In genomic region chr5:90557871-90558270, GRCh38 we compare ENCODE assay signal across 10 cellular contexts. TPM values are rescaled to one million over a fixed set of nuclear protein-coding genes. Genes with fewer than 3 reads are reported as not detected.
DNase-seq lines count a peak whose midpoint lies in the region; ATAC-seq and TF ChIP-seq lines count a peak whose summit lies in the region.
"Had no signal": no experiment of that assay in that cellular context is flagged by ENCODE, and none has a peak within 500 bp of the region (broad histone marks: within the 10 kb centered on the region; RNA-seq: fewer than 3 reads in every experiment).

No MANE protein-coding gene starts in this region.

- H3K27ac Mint-ChIP-seq in MCF 10A (ENCODE audit: low read depth, unreplicated experiment) = no peak overlapping the region
- no peak overlapping the region for H3K27ac Mint-ChIP-seq in naive thymus-derived CD4-positive, alpha-beta T cell

- CTCF ChIA-PET in MCF 10A (lab: Yijun Ruan, JAX) = no interaction called here
- CTCF ChIA-PET in naive thymus-derived CD4-positive, alpha-beta T cell (lab: Charles Lee) = no interaction called here

- BruUV-seq in MCF 10A (replicated peaks; lab: Mats Ljungman, UMichigan) = no TSS peak

- H3K36me3 Mint-ChIP-seq in MCF 10A (ENCODE audit: insufficient read depth, unreplicated experiment) = no peaks in the 10 kb centered on the region
- no peaks in the 10 kb centered on the region for H3K36me3 Mint-ChIP-seq in naive thymus-derived CD4-positive, alpha-beta T cell

- peaks cover 67% of the 10 kb centered on the region for H3K4me1 ChIP-seq in HUES6 (ENCODE audit: control insufficient read depth, insufficient read depth, low read length)
- H3K4me1 ChIP-seq in naive thymus-derived CD4-positive, alpha-beta T cell (ENCODE audit: control insufficient read depth in 2 of 2, insufficient read depth in 2 of 2, low read length in 2 of 2) = no peaks in the 10 kb centered on the region

- H3K9me3 Mint-ChIP-seq in MCF 10A (ENCODE audit: unreplicated experiment) = no peaks in the 10 kb centered on the region
- no peaks in the 10 kb centered on the region for H3K9me3 Mint-ChIP-seq in naive thymus-derived CD4-positive, alpha-beta T cell

- POLR2A ChIA-PET in MCF 10A (lab: Yijun Ruan, JAX) = interaction anchor here (1.3 kb wide), 1 partner anchor 148 kb away, joined by 3 read pairs; the partner anchor contains the start of gene CETN3
- POLR2A ChIA-PET in naive thymus-derived CD4-positive, alpha-beta T cell (lab: Charles Lee) = no interaction called here

- peak overlapping the region; percentile 78 for H3K4me3 Mint-ChIP-seq in MCF 10A (ENCODE audit: unreplicated experiment)
- H3K4me3 Mint-ChIP-seq in naive thymus-derived CD4-positive, alpha-beta T cell = peak overlapping the region in 9 of 10 donors; percentile 47 to 75 (median 67)

- H3K27ac ChIP-seq in C4-2B (peak overlapping the region; percentile 57), HUES6 (ENCODE audit: low read depth, low read length) (peak overlapping the region; percentile 60; the same call in 1 of the 2 replicates)
- H3K27ac ChIP-seq in naive thymus-derived CD4-positive, alpha-beta T cell (ENCODE audit: low read depth, low read length) = no peak overlapping the region
- H3K27ac ChIP-seq: gastroesophageal sphincter had no signal

- no peak for TF ChIP-seq CTCF in C4-2B (conservative IDR thresholded peaks at IDR 0.05)
- no peak for TF ChIP-seq CTCF in MCF 10A (IDR thresholded peaks at IDR 0.05; ENCODE audit: unreplicated experiment)

- no peak for DNase-seq in MCF 10A (ENCODE audit: unreplicated experiment)
- no peak for DNase-seq in naive thymus-derived CD4-positive, alpha-beta T cell
- DNase-seq in stimulated activated CD4-positive, alpha-beta T cell treated with anti-CD3 and anti-CD28 coated beads, Interleukin-15, amount 100 ng/mL, for 24 hours = no peak
- no peak for DNase-seq in NK-92 treated with Interleukin-12 subunit alpha and Interleukin-12 subunit beta, amount 100 ng/mL, for 24 hours (lab: John Stamatoyannopoulos, UW)
- no peak for DNase-seq in hippocampal formation (lab: John Stamatoyannopoulos, UW)
- DNase-seq: OCI-M1 had no signal

- intact Hi-C loops in MCF 10A (cut with micrococcal nuclease) = no loop called here
- intact Hi-C loops in naive thymus-derived CD4-positive, alpha-beta T cell (cut with micrococcal nuclease) = no loop called here

- peaks cover 9% of the 10 kb centered on the region for H3K4me1 Mint-ChIP-seq in MCF 10A (ENCODE audit: insufficient read depth, unreplicated experiment)
- peaks cover 8 to 12% (median 10%) of the 10 kb centered on the region in 7 donors for H3K4me1 Mint-ChIP-seq in naive thymus-derived CD4-positive, alpha-beta T cell

- no peaks in the 10 kb centered on the region for H3K9me3 ChIP-seq in HUES6 (ENCODE audit: control insufficient read depth, insufficient read depth, low read depth, low read length)
- H3K9me3 ChIP-seq in naive thymus-derived CD4-positive, alpha-beta T cell (ENCODE audit: control insufficient read depth in 2 of 3, low read length in 3 of 3) = no peaks in the 10 kb centered on the region
- H3K9me3 ChIP-seq: gastroesophageal sphincter had no signal

- peaks cover 97% of the 10 kb centered on the region for H3K27me3 Mint-ChIP-seq in MCF 10A (ENCODE audit: insufficient read depth, unreplicated experiment)
- peaks cover 44 to 88% (median 77%) of the 10 kb centered on the region in 5 donors for H3K27me3 Mint-ChIP-seq in naive thymus-derived CD4-positive, alpha-beta T cell

- H3K4me3 ChIP-seq in HUES6 (ENCODE audit: low read depth, low read length) = peak overlapping the region; percentile 84
- H3K4me3 ChIP-seq in naive thymus-derived CD4-positive, alpha-beta T cell (ENCODE audit: low read length) = no peak overlapping the region

- no peaks in the 10 kb centered on the region for H3K36me3 ChIP-seq in HUES6 (ENCODE audit: control insufficient read depth, insufficient read depth, low read length)
- no peaks in the 10 kb centered on the region for H3K36me3 ChIP-seq in naive thymus-derived CD4-positive, alpha-beta T cell (ENCODE audit: control insufficient read depth in 2 of 3, insufficient read depth in 3 of 3, low read length in 3 of 3)
- H3K36me3 ChIP-seq: gastroesophageal sphincter had no signal

- H3K27me3 ChIP-seq in HUES6 (ENCODE audit: control insufficient read depth, insufficient read depth, low read length) = peaks cover 19% of the 10 kb centered on the region; the same call in 1 of the 2 replicates
- H3K27me3 ChIP-seq in naive thymus-derived CD4-positive, alpha-beta T cell (ENCODE audit: control insufficient read depth in 2 of 2, insufficient read depth in 2 of 2, low read length in 2 of 2) = peaks cover 0 to 7% of the 10 kb centered on the region in 2 donors

- ATAC-seq in naive thymus-derived CD4-positive, alpha-beta T cell = no peak
- ATAC-seq in GM21737 (IDR thresholded peaks at IDR 0.05; ENCODE audit: unreplicated experiment) = no peak

- peak overlapping the region; percentile 76 for H3K9ac ChIP-seq in HUES6 (ENCODE audit: low read length)

RNA-seq across cellular contexts. Expression of gene ADGRV1, which starts 0.7 kb away (rescaled TPM):
- total RNA-seq in MCF 10A (2022) = 0.22 TPM in 1 of 2 replicates, not detected in the other
- total RNA-seq in naive thymus-derived CD4-positive, alpha-beta T cell = 1 to 10 TPM in 1 of 5 experiments, under 1 TPM in 1, not detected in 3; 0.32 to 1.1 TPM
- polyA plus RNA-seq in naive thymus-derived CD4-positive, alpha-beta T cell = not detected

RNA-seq across cellular contexts. Expression of gene LYSMD3, which starts 28.5 kb away (rescaled TPM):
- total RNA-seq in MCF 10A (2022) = 25.6 and 27.4 TPM in 2 replicates
- total RNA-seq in naive thymus-derived CD4-positive, alpha-beta T cell = 10 to 100 TPM; 15.8 to 32.0 (median 25.6) TPM
- 10 to 100 TPM in 1 of 2 donors, 1 to 10 TPM in 1; 7.5 to 14.1 TPM for polyA plus RNA-seq in naive thymus-derived CD4-positive, alpha-beta T cell
